ENCODE assay signal across 22 cellular contexts in genomic region chr2:159208449-159208848, GRCh38.
DNase-seq lines count a peak whose midpoint lies in the region; ATAC-seq and TF ChIP-seq lines count a peak whose summit lies in the region.
"Had no signal": no experiment of that assay in that cellular context is flagged by ENCODE, and none has a peak within 500 bp of the region (broad histone marks: within the 10 kb centered on the region; RNA-seq: fewer than 3 reads in every experiment).

No MANE protein-coding gene starts in this region.

- peaks cover 27 to 36% (median 32%) of the 10 kb centered on the region in 3 donors for H3K4me1 Mint-ChIP-seq in CD8-positive, alpha-beta memory T cell

- peak; percentile 20; the same call in 1 of the 2 replicates for TF ChIP-seq CTCF in AG04450 (IDR thresholded peaks at IDR 0.05; ENCODE audit: low read depth, low read length)
- peak; percentile 33; the same call in 1 of the 2 replicates for TF ChIP-seq CTCF in LNCaP clone FGC (IDR thresholded peaks at IDR 0.05; ENCODE audit: control insufficient read depth, extremely low read depth, insufficient read depth)
- TF ChIP-seq CTCF in cardiac fibroblast (IDR thresholded peaks at IDR 0.05; ENCODE audit: low read depth, low read length): peak; percentile 32
- TF ChIP-seq CTCF in body of pancreas (IDR thresholded peaks at IDR 0.05): no peak
- no peak for TF ChIP-seq CTCF in tibial nerve (IDR thresholded peaks at IDR 0.05)

- H3K4me3 Mint-ChIP-seq in CD8-positive, alpha-beta memory T cell: peak overlapping the region in 2 of 7 donors; percentile 4 to 87
- H3K4me3 Mint-ChIP-seq: activated CD4-positive, alpha-beta T cell treated with anti-CD3 and anti-CD28 coated beads for 36 hours; CD4-positive, CD25-positive, alpha-beta regulatory T cell; naive B cell; stimulated activated naive B cell treated with anti-CD40 and anti-IgM and Interleukin-4, amounts not matched to agents 10 μg/mL and 1 μg/mL and 100 μg/mL, for 72 hours had no signal

- H3K9me3 ChIP-seq in AG04450 (ENCODE audit: control insufficient read depth, insufficient read depth, low read length) (no peaks in the 10 kb centered on the region), body of pancreas (no peaks in the 10 kb centered on the region), tibial nerve (no peaks in the 10 kb centered on the region)
- H3K9me3 ChIP-seq in CD8-positive, alpha-beta memory T cell (ENCODE audit: low read length): no peaks in the 10 kb centered on the region
- H3K9me3 ChIP-seq: transverse colon had no signal

- POLR2A ChIA-PET in AG04450 (lab: Yijun Ruan, JAX): no interaction called here
- POLR2A ChIA-PET in CD8-positive, alpha-beta memory T cell (lab: Charles Lee): no interaction called here

- ATAC-seq in body of pancreas: no peak
- ATAC-seq: activated CD4-positive, alpha-beta T cell treated with anti-CD3 and anti-CD28 coated beads for 36 hours; activated naive CD4-positive, alpha-beta T cell treated with anti-CD3 and anti-CD28 coated beads, Interleukin-2, amount 50 U/mL, for 72 hours; stimulated activated naive B cell treated with anti-CD40 and anti-IgM and Interleukin-4, amounts not matched to agents 10 μg/mL and 1 μg/mL and 100 μg/mL, for 72 hours had no signal

- CTCF ChIA-PET in AG04450 (lab: Charles Lee): interaction anchor here (1.6 kb wide), 1 partner anchor 90 kb away, joined by 3 read pairs; no protein-coding TSS in a partner anchor
- CTCF ChIA-PET in CD8-positive, alpha-beta memory T cell (lab: Charles Lee): interaction anchor here (1.7 to 1.8 kb wide), 2 partner anchors 9 to 13 kb away, joined by 3 to 5 read pairs; no protein-coding TSS in a partner anchor

- 86 to 91% methylated on average over 5 of the region's 5 CpGs for WGBS in body of pancreas, 2 donors
- 79 to 85% methylated on average over 5 of the region's 5 CpGs for WGBS in tibial nerve, 2 donors

- TF ChIP-seq POLR2A in body of pancreas (IDR thresholded peaks at IDR 0.05) (no peak), tibial nerve (IDR thresholded peaks at IDR 0.05) (no peak)

- H3K36me3 ChIP-seq in body of pancreas (replicated peaks in 1 of 2; ENCODE audit: insufficient read depth in 1 of 2, low read depth in 2 of 2): no peaks in the 10 kb centered on the region
- H3K36me3 ChIP-seq in tibial nerve: peaks cover 0 to 34% (median 0%) of the 10 kb centered on the region in 3 donors
- no peaks in the 10 kb centered on the region for H3K36me3 ChIP-seq in CD8-positive, alpha-beta memory T cell (ENCODE audit: insufficient read depth, low read length)
- H3K36me3 ChIP-seq: transverse colon had no signal

- no peak overlapping the region for H3K27ac ChIP-seq in AG04450 (ENCODE audit: low read depth, low read length)
- no peak overlapping the region for H3K27ac ChIP-seq in body of pancreas
- no peak overlapping the region for H3K27ac ChIP-seq in tibial nerve
- H3K27ac ChIP-seq in CD8-positive, alpha-beta memory T cell (ENCODE audit: low read depth, low read length): no peak overlapping the region
- H3K27ac ChIP-seq: GM23248 had no signal

- intact Hi-C loops in body of pancreas (cut with DNase I): no loop called here

- no peak for DNase-seq in AG04450 (ENCODE audit: low read depth, low spot score)
- DNase-seq in LNCaP clone FGC (ENCODE audit: low read depth): no peak
- DNase-seq in cardiac fibroblast (ENCODE audit: low read depth in 2 of 2): peak in 1 of 2 donors; percentile 28
- peak; percentile 44 for DNase-seq in islet precursor cell
- no peak for DNase-seq in activated gamma-delta T cell (lab: John Stamatoyannopoulos, UW)
- DNase-seq in body of pancreas: no peak
- DNase-seq in tibial nerve (ENCODE audit: low spot score in 2 of 2): no peak
- no peak for DNase-seq in CD8-positive, alpha-beta memory T cell
- DNase-seq: activated CD4-positive, alpha-beta T cell treated with anti-CD3 and anti-CD28 coated beads for 36 hours; CD4-positive, CD25-positive, alpha-beta regulatory T cell; cortex of kidney; foreskin fibroblast; GM23248; kidney; MM.1S; naive B cell; posterior cingulate gyrus; stimulated activated naive B cell treated with anti-CD40 and anti-IgM and Interleukin-4, amounts not matched to agents 10 μg/mL and 1 μg/mL and 100 μg/mL, for 72 hours; SW 1271; transverse colon had no signal

- peaks cover 4 to 6% of the 10 kb centered on the region in 2 donors for H3K27me3 Mint-ChIP-seq in CD8-positive, alpha-beta memory T cell
- H3K27me3 Mint-ChIP-seq: activated CD4-positive, alpha-beta T cell treated with anti-CD3 and anti-CD28 coated beads for 36 hours; naive B cell had no signal

- peak overlapping the region in 4 of 8 donors; percentile 6 to 90 (median 37) for H3K27ac Mint-ChIP-seq in CD8-positive, alpha-beta memory T cell
- H3K27ac Mint-ChIP-seq: activated CD4-positive, alpha-beta T cell treated with anti-CD3 and anti-CD28 coated beads for 36 hours; stimulated activated naive B cell treated with anti-CD40 and anti-IgM and Interleukin-4, amounts not matched to agents 10 μg/mL and 1 μg/mL and 100 μg/mL, for 72 hours had no signal

- H3K9me3 Mint-ChIP-seq in CD8-positive, alpha-beta memory T cell: no peaks in the 10 kb centered on the region
- H3K9me3 Mint-ChIP-seq: CD4-positive, CD25-positive, alpha-beta regulatory T cell; IgD-negative memory B cell; naive B cell; stimulated activated naive B cell treated with anti-CD40 and anti-IgM and Interleukin-4, amounts not matched to agents 10 μg/mL and 1 μg/mL and 100 μg/mL, for 72 hours had no signal

- H3K4me3 ChIP-seq in AG04450 (ENCODE audit: low read depth, low read length) (no peak overlapping the region), LNCaP clone FGC (ENCODE audit: low read depth, low read length) (no peak overlapping the region), cardiac fibroblast (replicated peaks in 1 of 2; ENCODE audit: low read depth in 2 of 2, low read length in 2 of 2) (no peak overlapping the region), body of pancreas (no peak overlapping the region), tibial nerve (no peak overlapping the region)
- H3K4me3 ChIP-seq in CD8-positive, alpha-beta memory T cell (ENCODE audit: low read length): no peak overlapping the region
- H3K4me3 ChIP-seq: GM23248, transverse colon had no signal

- H3K36me3 Mint-ChIP-seq in CD8-positive, alpha-beta memory T cell: peaks cover 0 to 4% (median 0%) of the 10 kb centered on the region in 3 donors
- H3K36me3 Mint-ChIP-seq: activated naive CD4-positive, alpha-beta T cell treated with anti-CD3 and anti-CD28 coated beads, Interleukin-2, amount 50 U/mL, for 72 hours; IgD-negative memory B cell; naive B cell; stimulated activated naive B cell treated with anti-CD40 and anti-IgM and Interleukin-4, amounts not matched to agents 10 μg/mL and 1 μg/mL and 100 μg/mL, for 72 hours had no signal

- H3K27me3 ChIP-seq in AG04450 (ENCODE audit: control insufficient read depth, insufficient read depth, low read length) (no peaks in the 10 kb centered on the region), body of pancreas (no peaks in the 10 kb centered on the region), tibial nerve (no peaks in the 10 kb centered on the region)
- H3K27me3 ChIP-seq in CD8-positive, alpha-beta memory T cell (ENCODE audit: insufficient read depth, low read length, poor library complexity, severe bottlenecking): no peaks in the 10 kb centered on the region
- H3K27me3 ChIP-seq: transverse colon had no signal

- H3K4me1 ChIP-seq in body of pancreas: no peaks in the 10 kb centered on the region
- peaks cover 0 to 28% (median 9%) of the 10 kb centered on the region in 4 donors for H3K4me1 ChIP-seq in tibial nerve
- peaks cover 29% of the 10 kb centered on the region for H3K4me1 ChIP-seq in CD8-positive, alpha-beta memory T cell (ENCODE audit: insufficient read depth, low read length)

- TF ChIP-seq EP300 in tibial nerve (IDR thresholded peaks at IDR 0.05): no peak

Comparison
In these comparisons a context has a peak if more than half of its experiments do, and no peak if none do; other contexts are left out.
1. CTCF ChIP-seq: peak in AG04450 (single experiment), LNCaP clone FGC (single experiment) and cardiac fibroblast (single experiment); none in body of pancreas (0 of 7) and tibial nerve (0 of 5).